8 cellular contexts compared by ENCODE assay signal in genomic region chr11:120985718-120986569, GRCh38. TPM values are rescaled to one million over a fixed set of nuclear protein-coding genes. Genes with fewer than 3 reads are reported as not detected.
DNase-seq lines count a peak whose midpoint lies in the region; ATAC-seq, FAIRE-seq and TF ChIP-seq lines count a peak whose summit lies in the region.

No MANE protein-coding gene starts in this region.

- peak overlapping the region; percentile 49 for H3K4me3 ChIP-seq in H7 (ENCODE audit: insufficient read depth, low read depth, low read length)
- H3K4me3 ChIP-seq in gastroesophageal sphincter, result peak overlapping the region; percentile 21 to 60
- H3K4me3 ChIP-seq in pancreas, result peak overlapping the region; percentile 11 to 50 (median 27)

- TF ChIP-seq CTCF in gastroesophageal sphincter (IDR thresholded peaks at IDR 0.05), result peak in 3 of 4 experiments; percentile 30 to 48 (median 47)
- TF ChIP-seq CTCF in pancreas (IDR thresholded peaks at IDR 0.05), result peak in 3 of 4 donors; percentile 14 to 36 (median 17)

- H3K27me3 ChIP-seq in H7 (ENCODE audit: control insufficient read depth, insufficient read depth, low read length) (peaks cover 14% of the 10 kb centered on the region), gastroesophageal sphincter (peaks cover 8% of the 10 kb centered on the region), pancreas (peaks cover 0 to 2% (median 0%) of the 10 kb centered on the region in 4 donors)

- no peak for FAIRE-seq in pancreas (lab: Jason Lieb, UNC)

- H3K9me3 ChIP-seq in gastroesophageal sphincter, result no peaks in the 10 kb centered on the region
- no peaks in the 10 kb centered on the region for H3K9me3 ChIP-seq in pancreas

- peak; percentile 67 for DNase-seq in COLO668 (lab: John Stamatoyannopoulos, UW; ENCODE audit: unreplicated experiment)
- DNase-seq in H7, result peak; percentile 88
- DNase-seq in NCI-H69 (lab: John Stamatoyannopoulos, UW), result peak; percentile 90
- DNase-seq in activated gamma-delta T cell (lab: John Stamatoyannopoulos, UW), result peak; percentile 23
- DNase-seq in pancreas, result peak; percentile 32 to 79 (median 56)
- no peak for DNase-seq in cerebellar nuclear complex (lab: John Stamatoyannopoulos, UW)

- no peak for TF ChIP-seq EP300 in gastroesophageal sphincter (IDR thresholded peaks at IDR 0.05)

- WGBS in gastroesophageal sphincter (ENCODE audit: low coverage in 1 of 2), 2 donors, result 11% methylated on average over 7 of the region's 72 CpGs; no CpG with 5 or more reads in 1 of the 2 donors
- 4% methylated on average over 53 to 72 of the region's 72 CpGs for WGBS in pancreas, 2 donors

- H3K27ac ChIP-seq in gastroesophageal sphincter (peak overlapping the region in 3 of 4 donors; percentile 30 to 67 (median 53)), pancreas (peak overlapping the region in 1 of 4 donors; percentile 31)

- H3K36me3 ChIP-seq in H7 (replicated peaks; ENCODE audit: control insufficient read depth, insufficient read depth, low read length) (no peaks in the 10 kb centered on the region), gastroesophageal sphincter (no peaks in the 10 kb centered on the region), pancreas (no peaks in the 10 kb centered on the region)

- intact Hi-C loops in pancreas (cut with DNase I), result no loop called here

- TF ChIP-seq POLR2A in gastroesophageal sphincter (IDR thresholded peaks at IDR 0.05), result no peak

- H3K4me1 ChIP-seq in gastroesophageal sphincter (peaks cover 0 to 13% (median 4%) of the 10 kb centered on the region in 3 donors), pancreas (no peaks in the 10 kb centered on the region)

- ATAC-seq in gastroesophageal sphincter (peak; percentile 93), pancreas (peak; percentile 90 to 97 (median 95)), GM21576 (IDR thresholded peaks at IDR 0.05; ENCODE audit: unreplicated experiment) (no peak)

RNA-seq across cellular contexts. Expression of gene TBCEL, which starts 38.0 kb away (rescaled TPM):
- total RNA-seq in H7 (2014; rRNA removed; shearing (Covaris generic)), result 7.4 and 9.1 TPM in 2 replicates
- total RNA-seq in gastroesophageal sphincter, result 10 to 100 TPM; 25.7 to 39.0 (median 30.8) TPM
- total RNA-seq in pancreas, result 10 to 100 TPM; 10.4 to 19.4 (median 12.5) TPM
- 1 to 10 TPM; 3.3 to 6.0 TPM for polyA plus RNA-seq in pancreas

Comparison
In these comparisons a context has a peak if more than half of its experiments do, and no peak if none do; other contexts are left out.
1. DNase-seq: peak in COLO668 (single experiment), H7 (single experiment), NCI-H69 (single experiment), activated gamma-delta T cell (single experiment) and pancreas (6 of 6); none in cerebellar nuclear complex (0 of 2).
2. Peak in every context shown above with its lines, with median percentiles within 50 percentile points of each other: H3K4me3 ChIP-seq.